Comparison of ENCODE assay signal across 9 cellular contexts in the genomic region with DNA sequence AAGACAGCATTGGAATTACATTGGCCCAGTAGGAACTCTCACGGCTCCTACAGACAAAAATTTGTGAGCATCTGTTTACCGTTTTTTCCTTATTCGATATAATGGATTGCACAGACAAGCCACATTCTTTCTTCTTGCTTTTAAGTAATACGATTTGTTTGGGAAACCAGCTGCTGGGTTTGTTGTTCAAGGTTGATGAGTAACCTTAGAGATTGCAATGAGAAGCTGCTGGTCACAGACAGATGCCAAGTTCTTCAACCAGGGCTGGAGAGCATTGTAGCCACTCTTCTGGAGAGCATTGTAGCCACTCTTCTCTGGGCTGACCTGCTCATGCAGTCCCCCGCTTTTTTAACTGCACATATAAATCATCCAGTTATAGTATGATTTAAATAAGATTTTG. TPM values are rescaled to one million over a fixed set of nuclear protein-coding genes. Genes with fewer than 3 reads are reported as not detected.
DNase-seq lines count a peak whose midpoint lies in the region; ATAC-seq and TF ChIP-seq lines count a peak whose summit lies in the region.
"Had no signal": no experiment of that assay in that cellular context is flagged by ENCODE, and none has a peak within 500 bp of the region (broad histone marks: within the 10 kb centered on the region; RNA-seq: fewer than 3 reads in every experiment).

No MANE protein-coding gene starts in this region.

- no peaks in the 10 kb centered on the region for H3K9me3 ChIP-seq in CD4-positive, alpha-beta memory T cell (ENCODE audit: control insufficient read depth in 1 of 2, low read length in 2 of 2)
- H3K9me3 ChIP-seq in endocrine pancreas (ENCODE audit: control insufficient read depth, low read length): no peaks in the 10 kb centered on the region

- H4K20me1 ChIP-seq in KMS-11 (ENCODE audit: insufficient read depth): no peaks in the 10 kb centered on the region

- peaks cover 9% of the 10 kb centered on the region; the same call in 1 of the 2 replicates for H3K79me2 ChIP-seq in KMS-11 (ENCODE audit: insufficient read depth, low read depth)

- CTCF ChIA-PET in CD4-positive, alpha-beta memory T cell (lab: Charles Lee; ENCODE audit: partially characterized antibody): interaction anchor here (1.2 to 1.7 kb wide), 3 partner anchors 18 to 152 kb away, joined by 3 to 15 read pairs (median 4); partner anchors contain the start of gene TAF1A

- in situ Hi-C loops in GM13976 (cut with MboI; ENCODE audit: low sequenced_read_pairs, unreplicated experiment): no loop called here

- TF ChIP-seq CTCF in KMS-11 (conservative IDR thresholded peaks at IDR 0.05; ENCODE audit: low read depth, low read length): no peak
- no peak for TF ChIP-seq CTCF in GM13976 (IDR thresholded peaks at IDR 0.05; ENCODE audit: borderline replicate concordance, control extremely low read depth, extremely low read depth, insufficient read depth, missing control alignments)

- DNase-seq in CD4-positive, alpha-beta memory T cell: no peak
- no peak for DNase-seq in natural killer cell treated with Interleukin-12 subunit alpha and Interleukin-12 subunit beta and Interleukin-15 and Interleukin-18, amount 100 ng/mL, for 72 hours (ENCODE audit: low spot score)
- DNase-seq in GM13976 (ENCODE audit: low spot score) (no peak), DMS79 treated with DMSO at 0.1 percent for 48 hours (lab: John Stamatoyannopoulos, UW) (no peak), cortex of kidney (lab: John Stamatoyannopoulos, UW) (no peak)
- DNase-seq in activated naive CD4-positive, alpha-beta T cell (lab: John Stamatoyannopoulos, UW): no peak
- DNase-seq: Right ventricle myocardium superior had no signal

- no peak overlapping the region for H3K9ac ChIP-seq in KMS-11
- H3K9ac ChIP-seq in endocrine pancreas (ENCODE audit: control insufficient read depth, insufficient read depth, low read length): no peak overlapping the region

- no peaks in the 10 kb centered on the region for H3K9me3 Mint-ChIP-seq in CD4-positive, alpha-beta memory T cell
- no peaks in the 10 kb centered on the region for H3K9me3 Mint-ChIP-seq in natural killer cell treated with Interleukin-12 subunit alpha and Interleukin-12 subunit beta and Interleukin-15 and Interleukin-18, amount 100 ng/mL, for 72 hours

- peak overlapping the region in 5 of 7 donors; percentile 20 to 98 (median 97) for H3K27ac Mint-ChIP-seq in CD4-positive, alpha-beta memory T cell
- H3K27ac Mint-ChIP-seq in natural killer cell treated with Interleukin-12 subunit alpha and Interleukin-12 subunit beta and Interleukin-15 and Interleukin-18, amount 100 ng/mL, for 72 hours: peak overlapping the region; percentile 69 to 90

- peak overlapping the region in 7 of 8 donors; percentile 42 to 97 (median 93) for H3K4me3 Mint-ChIP-seq in CD4-positive, alpha-beta memory T cell
- peak overlapping the region; percentile 86 for H3K4me3 Mint-ChIP-seq in natural killer cell treated with Interleukin-12 subunit alpha and Interleukin-12 subunit beta and Interleukin-15 and Interleukin-18, amount 100 ng/mL, for 72 hours

- H3K36me3 ChIP-seq in CD4-positive, alpha-beta memory T cell (ENCODE audit: insufficient read depth, low read length): no peaks in the 10 kb centered on the region
- H3K36me3 ChIP-seq in KMS-11 (ENCODE audit: insufficient read depth) (no peaks in the 10 kb centered on the region), endocrine pancreas (ENCODE audit: control insufficient read depth, insufficient read depth, low read length) (no peaks in the 10 kb centered on the region)

- peak overlapping the region; percentile 80 for H2AFZ ChIP-seq in KMS-11 (ENCODE audit: low read depth)

- H3K27me3 Mint-ChIP-seq in CD4-positive, alpha-beta memory T cell: peaks cover 15 to 24% of the 10 kb centered on the region in 2 donors
- peaks cover 27 to 48% of the 10 kb centered on the region in 2 donors for H3K27me3 Mint-ChIP-seq in natural killer cell treated with Interleukin-12 subunit alpha and Interleukin-12 subunit beta and Interleukin-15 and Interleukin-18, amount 100 ng/mL, for 72 hours

- no peak overlapping the region for H3K4me3 ChIP-seq in CD4-positive, alpha-beta memory T cell (ENCODE audit: low read length in 2 of 2)
- H3K4me3 ChIP-seq in KMS-11 (IDR thresholded peaks at IDR 0.05; ENCODE audit: insufficient read depth, low read depth, low read length) (no peak overlapping the region), endocrine pancreas (ENCODE audit: control insufficient read depth, insufficient read depth, low read length) (peak overlapping the region; percentile 62)

- H3K27ac ChIP-seq in CD4-positive, alpha-beta memory T cell (ENCODE audit: low read depth, low read length): no peak overlapping the region
- H3K27ac ChIP-seq in KMS-11: no peak overlapping the region

- peaks cover 22% of the 10 kb centered on the region for H3K4me1 ChIP-seq in CD4-positive, alpha-beta memory T cell (ENCODE audit: insufficient read depth, low read length)
- H3K4me1 ChIP-seq in KMS-11 (ENCODE audit: low read depth, poor library complexity, severe bottlenecking) (peaks cover 32% of the 10 kb centered on the region), endocrine pancreas (ENCODE audit: control insufficient read depth, insufficient read depth, low read length) (peaks cover 21% of the 10 kb centered on the region)

- ATAC-seq in natural killer cell treated with Interleukin-12 subunit alpha and Interleukin-12 subunit beta and Interleukin-15 and Interleukin-18, amount 100 ng/mL, for 72 hours: no peak

- POLR2A ChIA-PET in CD4-positive, alpha-beta memory T cell (lab: Charles Lee; ENCODE audit: partially characterized antibody): interaction anchor here (1.2 to 5.2 kb wide), 3 partner anchors 27 to 96 kb away, joined by 4 to 23 read pairs (median 22); partner anchors contain the start of genes AIDA, BROX and TAF1A

- peaks cover 7 to 20% of the 10 kb centered on the region in 2 donors for H3K36me3 Mint-ChIP-seq in CD4-positive, alpha-beta memory T cell
- peaks cover 6% of the 10 kb centered on the region for H3K36me3 Mint-ChIP-seq in natural killer cell treated with Interleukin-12 subunit alpha and Interleukin-12 subunit beta and Interleukin-15 and Interleukin-18, amount 100 ng/mL, for 72 hours

- no peaks in the 10 kb centered on the region for H3K27me3 ChIP-seq in CD4-positive, alpha-beta memory T cell (ENCODE audit: insufficient read depth, low read length)
- H3K27me3 ChIP-seq in KMS-11 (ENCODE audit: insufficient read depth, low read depth) (no peaks in the 10 kb centered on the region), endocrine pancreas (ENCODE audit: control insufficient read depth, insufficient read depth, low read length) (no peaks in the 10 kb centered on the region)

- peaks cover 19 to 37% (median 28%) of the 10 kb centered on the region in 4 donors for H3K4me1 Mint-ChIP-seq in CD4-positive, alpha-beta memory T cell
- peaks cover 17 to 36% of the 10 kb centered on the region in 2 donors for H3K4me1 Mint-ChIP-seq in natural killer cell treated with Interleukin-12 subunit alpha and Interleukin-12 subunit beta and Interleukin-15 and Interleukin-18, amount 100 ng/mL, for 72 hours (ENCODE audit: low read depth in 2 of 2)

- no peak overlapping the region; the same call in 1 of the 2 replicates for H3K4me2 ChIP-seq in KMS-11

- intact Hi-C loops in CD4-positive, alpha-beta memory T cell (cut with micrococcal nuclease): loop anchor here (5.0 to 10.0 kb wide), 3 partner anchors 149 to 1566 kb away; partner anchors contain the start of genes DEGS1 and DUSP10

RNA-seq across cellular contexts. Expression of gene MIA3, which starts 1.4 kb away (rescaled TPM):
- 100 to 1,000 TPM; 120 to 124 TPM for total RNA-seq in CD4-positive, alpha-beta memory T cell
- 10 to 100 TPM; 42.0 to 74.3 TPM for polyA plus RNA-seq in CD4-positive, alpha-beta memory T cell
- total RNA-seq in natural killer cell treated with Interleukin-12 subunit alpha and Interleukin-12 subunit beta and Interleukin-15 and Interleukin-18, amount 100 ng/mL, for 72 hours: 10 to 100 TPM; 41.0 to 43.6 TPM

RNA-seq across cellular contexts. Expression of gene TAF1A, which starts 26.8 kb away (rescaled TPM):
- 10 to 100 TPM; 16.4 to 17.8 TPM for total RNA-seq in CD4-positive, alpha-beta memory T cell
- polyA plus RNA-seq in CD4-positive, alpha-beta memory T cell: 1 to 10 TPM; 3.1 to 5.7 TPM
- 10 to 100 TPM; 13.3 to 27.6 TPM for total RNA-seq in natural killer cell treated with Interleukin-12 subunit alpha and Interleukin-12 subunit beta and Interleukin-15 and Interleukin-18, amount 100 ng/mL, for 72 hours
